10 cellular contexts compared by ENCODE assay signal in genomic region chr2:36059684-36060083, GRCh38.
DNase-seq lines count a peak whose midpoint lies in the region; ATAC-seq and TF ChIP-seq lines count a peak whose summit lies in the region.
"Had no signal": no experiment of that assay in that cellular context is flagged by ENCODE, and none has a peak within 500 bp of the region (broad histone marks: within the 10 kb centered on the region; RNA-seq: fewer than 3 reads in every experiment).

No MANE protein-coding gene starts in this region.

- intact Hi-C loops in aorta (cut with DNase I), result no loop called here

- no peaks in the 10 kb centered on the region for H4K20me1 ChIP-seq in DOHH2 (ENCODE audit: control insufficient read depth, insufficient read depth, low read depth, low read length)

- H3K27ac ChIP-seq in DOHH2 (ENCODE audit: low read depth, low read length) (no peak overlapping the region), Peyer's patch (peak overlapping the region in 3 of 4 donors; percentile 18 to 74 (median 60)), aorta (ENCODE audit: low read depth in 1 of 2, low read length in 2 of 2) (no peak overlapping the region)

- no peaks in the 10 kb centered on the region for H3K9me2 ChIP-seq in DOHH2 (replicated peaks; ENCODE audit: control insufficient read depth, low read length)

- TF ChIP-seq CTCF in DOHH2 (IDR thresholded peaks at IDR 0.05; ENCODE audit: low read depth, low read length, poor library complexity, severe bottlenecking) (no peak), Peyer's patch (IDR thresholded peaks at IDR 0.05) (no peak), WTC11 (IDR thresholded peaks at IDR 0.05) (no peak)

- CTCF ChIA-PET in WTC11 (lab: Charles Lee), result interaction anchor here (0.8 to 2.0 kb wide), 2 partner anchors 262 to 293 kb away, joined by 3 to 6 read pairs; no protein-coding TSS in a partner anchor

- H3F3A ChIP-seq in DOHH2 (ENCODE audit: control insufficient read depth, insufficient read depth), result no peaks in the 10 kb centered on the region

- POLR2A ChIA-PET in WTC11 (lab: Charles Lee), result interaction anchor here (0.7 kb wide), 1 partner anchor 834 kb away, joined by 5 read pairs; no protein-coding TSS in a partner anchor

- H3K36me3 Mint-ChIP-seq in WTC11, result no peaks in the 10 kb centered on the region; the same call in 1 of the 2 replicates

- H3K4me1 ChIP-seq in DOHH2 (ENCODE audit: control insufficient read depth, low read length), result peaks cover 8% of the 10 kb centered on the region
- H3K4me1 ChIP-seq in Peyer's patch, result peaks cover 0 to 8% (median 0%) of the 10 kb centered on the region in 4 donors
- no peaks in the 10 kb centered on the region for H3K4me1 ChIP-seq in aorta (ENCODE audit: control insufficient read depth in 1 of 2, insufficient read depth in 2 of 2, low read length in 2 of 2)

- no peak for TF ChIP-seq POLR2A in Peyer's patch (IDR thresholded peaks at IDR 0.05)

- no peak overlapping the region for H3K27ac Mint-ChIP-seq in WTC11
- H3K27ac Mint-ChIP-seq: stimulated activated naive CD8-positive, alpha-beta T cell treated with anti-CD3 and anti-CD28 coated beads, Interleukin-15, Interleukin-2, amounts not matched to agents 100 ng/mL and 50 ng/mL, for 24 hours had no signal

- no peaks in the 10 kb centered on the region; the same call in 1 of the 2 replicates for H3K27me3 Mint-ChIP-seq in WTC11 (ENCODE audit: low read depth)

- H3K4me1 Mint-ChIP-seq in WTC11, result peaks cover 23% of the 10 kb centered on the region

- H3K4me2 ChIP-seq in DOHH2 (ENCODE audit: low read length), result peak overlapping the region; percentile 21; the same call in 1 of the 2 replicates

- H3K4me3 ChIP-seq in DOHH2 (ENCODE audit: low read length) (no peak overlapping the region), Peyer's patch (peak overlapping the region in 1 of 4 donors; percentile 13), aorta (ENCODE audit: low read length in 2 of 2) (no peak overlapping the region)

- ATAC-seq in GM19467 (IDR thresholded peaks at IDR 0.05; ENCODE audit: unreplicated experiment) (peak; percentile 100), HG03095 (IDR thresholded peaks at IDR 0.05; ENCODE audit: unreplicated experiment) (peak; percentile 100), WTC11 (no peak), aorta (ENCODE audit: low FRiP score) (no peak)

- H3K36me3 ChIP-seq in DOHH2 (ENCODE audit: control insufficient read depth, low read length), result no peaks in the 10 kb centered on the region
- H3K36me3 ChIP-seq in Peyer's patch, result no peaks in the 10 kb centered on the region
- H3K36me3 ChIP-seq in aorta (ENCODE audit: control insufficient read depth in 1 of 2, insufficient read depth in 2 of 2, low read length in 1 of 2), result no peaks in the 10 kb centered on the region

- no peak overlapping the region for H3K4me3 Mint-ChIP-seq in WTC11
- H3K4me3 Mint-ChIP-seq: stimulated activated naive CD8-positive, alpha-beta T cell treated with anti-CD3 and anti-CD28 coated beads, Interleukin-15, Interleukin-2, amounts not matched to agents 100 ng/mL and 50 ng/mL, for 24 hours had no signal

- no peak for DNase-seq in Peyer's patch
- no peak for DNase-seq in UCSD-AML1 (lab: John Stamatoyannopoulos, UW; ENCODE audit: unreplicated experiment)
- no peak for DNase-seq in WTC11 (ENCODE audit: low spot score)
- no peak for DNase-seq in aorta
- DNase-seq in NCI-H345 (lab: John Stamatoyannopoulos, UW), result no peak
- DNase-seq: NCI-H446 treated with DMSO at 0.1 percent for 48 hours had no signal

- no peaks in the 10 kb centered on the region for H3K27me3 ChIP-seq in DOHH2 (ENCODE audit: control insufficient read depth, low read length)
- H3K27me3 ChIP-seq in Peyer's patch, result no peaks in the 10 kb centered on the region
- H3K27me3 ChIP-seq in aorta (ENCODE audit: control insufficient read depth in 1 of 2, insufficient read depth in 2 of 2, low read length in 1 of 2), result no peaks in the 10 kb centered on the region

- peaks cover 5% of the 10 kb centered on the region for H3K9me3 Mint-ChIP-seq in WTC11

- H3K9me3 ChIP-seq in DOHH2 (ENCODE audit: control insufficient read depth, insufficient read depth, low read length) (no peaks in the 10 kb centered on the region), Peyer's patch (no peaks in the 10 kb centered on the region), aorta (ENCODE audit: control insufficient read depth, low read length) (no peaks in the 10 kb centered on the region)

- no peaks in the 10 kb centered on the region for H3K79me2 ChIP-seq in DOHH2 (ENCODE audit: control insufficient read depth, low read length)

TF ChIP-seq in WTC11, 78 proteins besides CTCF, POLR2A, EP300 and RAD21:
- TF ChIP-seq TP53 (CRISPR knock-in tag; IDR thresholded peaks at IDR 0.05) (no peak), TCF7 (CRISPR knock-in tag; IDR thresholded peaks at IDR 0.05; ENCODE audit: low read depth) (no peak), ZSCAN18 (CRISPR knock-in tag; IDR thresholded peaks at IDR 0.05) (no peak)

Comparison
In these comparisons a context has a peak if more than half of its experiments do, and no peak if none do; other contexts are left out.
1. H3K27ac ChIP-seq: peak in Peyer's patch (3 of 4); none in DOHH2 (single experiment) and aorta (0 of 2).
2. ATAC-seq: peak in GM19467 (single experiment) and HG03095 (single experiment); none in WTC11 (single experiment) and aorta (single experiment).